1 cellular context compared by ENCODE assay signal in the genomic region with DNA sequence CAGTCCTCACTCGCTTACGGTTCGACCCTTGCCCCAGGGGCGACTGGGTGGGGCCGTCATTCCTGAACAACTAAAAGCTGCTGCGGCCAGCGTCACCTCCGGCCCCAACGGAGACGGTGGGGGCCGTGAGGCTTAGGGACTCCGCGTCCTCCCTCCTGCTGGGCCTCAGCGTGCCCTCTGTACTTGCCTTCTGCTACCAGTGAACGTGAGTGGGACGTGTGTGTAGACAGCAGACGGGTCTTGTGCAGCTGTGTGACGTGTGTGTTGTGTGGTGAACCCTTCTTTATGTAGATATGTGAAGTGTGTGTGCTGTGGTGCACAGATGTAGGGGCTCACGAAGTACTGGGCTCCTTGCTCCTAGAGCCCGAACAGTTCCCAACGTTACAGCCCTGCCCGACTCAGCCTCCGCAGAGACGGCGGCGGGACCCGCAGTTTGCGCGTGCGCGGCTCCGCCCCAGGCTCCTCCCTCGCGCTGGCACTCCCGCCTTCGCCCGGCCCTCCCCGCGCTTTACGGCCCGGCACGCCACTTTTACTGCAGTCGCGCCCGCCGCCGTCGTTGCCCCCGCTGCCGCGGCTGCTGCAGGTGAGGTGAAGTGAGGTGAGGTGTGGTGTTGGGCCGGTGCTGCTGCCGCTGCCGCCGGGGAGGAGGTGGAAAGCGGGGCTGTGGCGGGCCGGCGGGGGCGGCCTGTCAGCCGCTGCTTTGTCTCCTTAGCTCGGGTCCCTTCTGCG.
TF ChIP-seq lines count a peak whose summit lies in the region.

A gene (plus strand): TSS at position 535 of the 729 bp plus-strand sequence. CDS start 235 bp downstream, outside the sequence.

TF ChIP-seq in HepG2, 621 proteins besides CTCF, POLR2A, EP300 and RAD21 (continued from another document and continues in another):
- TF ChIP-seq, protein P1, sequence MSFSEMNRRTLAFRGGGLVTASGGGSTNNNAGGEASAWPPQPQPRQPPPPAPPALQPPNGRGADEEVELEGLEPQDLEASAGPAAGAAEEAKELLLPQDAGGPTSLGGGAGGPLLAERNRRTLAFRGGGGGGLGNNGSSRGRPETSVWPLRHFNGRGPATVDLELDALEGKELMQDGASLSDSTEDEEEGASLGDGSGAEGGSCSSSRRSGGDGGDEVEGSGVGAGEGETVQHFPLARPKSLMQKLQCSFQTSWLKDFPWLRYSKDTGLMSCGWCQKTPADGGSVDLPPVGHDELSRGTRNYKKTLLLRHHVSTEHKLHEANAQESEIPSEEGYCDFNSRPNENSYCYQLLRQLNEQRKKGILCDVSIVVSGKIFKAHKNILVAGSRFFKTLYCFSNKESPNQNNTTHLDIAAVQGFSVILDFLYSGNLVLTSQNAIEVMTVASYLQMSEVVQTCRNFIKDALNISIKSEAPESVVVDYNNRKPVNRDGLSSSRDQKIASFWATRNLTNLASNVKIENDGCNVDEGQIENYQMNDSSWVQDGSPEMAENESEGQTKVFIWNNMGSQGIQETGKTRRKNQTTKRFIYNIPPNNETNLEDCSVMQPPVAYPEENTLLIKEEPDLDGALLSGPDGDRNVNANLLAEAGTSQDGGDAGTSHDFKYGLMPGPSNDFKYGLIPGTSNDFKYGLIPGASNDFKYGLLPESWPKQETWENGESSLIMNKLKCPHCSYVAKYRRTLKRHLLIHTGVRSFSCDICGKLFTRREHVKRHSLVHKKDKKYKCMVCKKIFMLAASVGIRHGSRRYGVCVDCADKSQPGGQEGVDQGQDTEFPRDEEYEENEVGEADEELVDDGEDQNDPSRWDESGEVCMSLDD (CRISPR knock-in tag; IDR thresholded peaks at IDR 0.05; ENCODE audit: borderline replicate concordance): no peak
- peak; percentile 31; the same call in 1 of the 2 replicates for TF ChIP-seq GZF1 (CRISPR knock-in tag; IDR thresholded peaks at IDR 0.05)
- TF ChIP-seq, protein P2, sequence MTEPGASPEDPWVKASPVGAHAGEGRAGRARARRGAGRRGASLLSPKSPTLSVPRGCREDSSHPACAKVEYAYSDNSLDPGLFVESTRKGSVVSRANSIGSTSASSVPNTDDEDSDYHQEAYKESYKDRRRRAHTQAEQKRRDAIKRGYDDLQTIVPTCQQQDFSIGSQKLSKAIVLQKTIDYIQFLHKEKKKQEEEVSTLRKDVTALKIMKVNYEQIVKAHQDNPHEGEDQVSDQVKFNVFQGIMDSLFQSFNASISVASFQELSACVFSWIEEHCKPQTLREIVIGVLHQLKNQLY (CRISPR knock-in tag; IDR thresholded peaks at IDR 0.05): peak; percentile 8; the same call in 1 of the 2 replicates
- TF ChIP-seq, protein P3, sequence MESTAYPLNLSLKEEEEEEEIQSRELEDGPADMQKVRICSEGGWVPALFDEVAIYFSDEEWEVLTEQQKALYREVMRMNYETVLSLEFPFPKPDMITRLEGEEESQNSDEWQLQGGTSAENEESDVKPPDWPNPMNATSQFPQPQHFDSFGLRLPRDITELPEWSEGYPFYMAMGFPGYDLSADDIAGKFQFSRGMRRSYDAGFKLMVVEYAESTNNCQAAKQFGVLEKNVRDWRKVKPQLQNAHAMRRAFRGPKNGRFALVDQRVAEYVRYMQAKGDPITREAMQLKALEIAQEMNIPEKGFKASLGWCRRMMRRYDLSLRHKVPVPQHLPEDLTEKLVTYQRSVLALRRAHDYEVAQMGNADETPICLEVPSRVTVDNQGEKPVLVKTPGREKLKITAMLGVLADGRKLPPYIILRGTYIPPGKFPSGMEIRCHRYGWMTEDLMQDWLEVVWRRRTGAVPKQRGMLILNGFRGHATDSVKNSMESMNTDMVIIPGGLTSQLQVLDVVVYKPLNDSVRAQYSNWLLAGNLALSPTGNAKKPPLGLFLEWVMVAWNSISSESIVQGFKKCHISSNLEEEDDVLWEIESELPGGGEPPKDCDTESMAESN (CRISPR knock-in tag; conservative IDR thresholded peaks at IDR 0.05): peak; percentile 95
- peak; percentile 66 for TF ChIP-seq TAF15 (IDR thresholded peaks at IDR 0.05; ENCODE audit: low read depth, low read length, poor library complexity, severe bottlenecking)
- peak; percentile 95 for TF ChIP-seq ZNF598 (CRISPR knock-in tag; IDR thresholded peaks at IDR 0.05; ENCODE audit: borderline replicate concordance)
- TF ChIP-seq ZMYM4 (CRISPR knock-in tag; IDR thresholded peaks at IDR 0.05): peak; percentile 84
- no peak for TF ChIP-seq TBP (CRISPR knock-in tag; IDR thresholded peaks at IDR 0.05)
- peak; percentile 18; the same call in 1 of the 2 replicates for TF ChIP-seq NFATC3 (CRISPR knock-in tag; IDR thresholded peaks at IDR 0.05)
- TF ChIP-seq, protein P4, sequence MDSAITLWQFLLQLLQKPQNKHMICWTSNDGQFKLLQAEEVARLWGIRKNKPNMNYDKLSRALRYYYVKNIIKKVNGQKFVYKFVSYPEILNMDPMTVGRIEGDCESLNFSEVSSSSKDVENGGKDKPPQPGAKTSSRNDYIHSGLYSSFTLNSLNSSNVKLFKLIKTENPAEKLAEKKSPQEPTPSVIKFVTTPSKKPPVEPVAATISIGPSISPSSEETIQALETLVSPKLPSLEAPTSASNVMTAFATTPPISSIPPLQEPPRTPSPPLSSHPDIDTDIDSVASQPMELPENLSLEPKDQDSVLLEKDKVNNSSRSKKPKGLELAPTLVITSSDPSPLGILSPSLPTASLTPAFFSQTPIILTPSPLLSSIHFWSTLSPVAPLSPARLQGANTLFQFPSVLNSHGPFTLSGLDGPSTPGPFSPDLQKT (CRISPR knock-in tag; IDR thresholded peaks at IDR 0.05; ENCODE audit: borderline replicate concordance): no peak
- TF ChIP-seq ZNF749 (CRISPR knock-in tag; IDR thresholded peaks at IDR 0.05; ENCODE audit: borderline replicate concordance): no peak
- TF ChIP-seq, protein P5, sequence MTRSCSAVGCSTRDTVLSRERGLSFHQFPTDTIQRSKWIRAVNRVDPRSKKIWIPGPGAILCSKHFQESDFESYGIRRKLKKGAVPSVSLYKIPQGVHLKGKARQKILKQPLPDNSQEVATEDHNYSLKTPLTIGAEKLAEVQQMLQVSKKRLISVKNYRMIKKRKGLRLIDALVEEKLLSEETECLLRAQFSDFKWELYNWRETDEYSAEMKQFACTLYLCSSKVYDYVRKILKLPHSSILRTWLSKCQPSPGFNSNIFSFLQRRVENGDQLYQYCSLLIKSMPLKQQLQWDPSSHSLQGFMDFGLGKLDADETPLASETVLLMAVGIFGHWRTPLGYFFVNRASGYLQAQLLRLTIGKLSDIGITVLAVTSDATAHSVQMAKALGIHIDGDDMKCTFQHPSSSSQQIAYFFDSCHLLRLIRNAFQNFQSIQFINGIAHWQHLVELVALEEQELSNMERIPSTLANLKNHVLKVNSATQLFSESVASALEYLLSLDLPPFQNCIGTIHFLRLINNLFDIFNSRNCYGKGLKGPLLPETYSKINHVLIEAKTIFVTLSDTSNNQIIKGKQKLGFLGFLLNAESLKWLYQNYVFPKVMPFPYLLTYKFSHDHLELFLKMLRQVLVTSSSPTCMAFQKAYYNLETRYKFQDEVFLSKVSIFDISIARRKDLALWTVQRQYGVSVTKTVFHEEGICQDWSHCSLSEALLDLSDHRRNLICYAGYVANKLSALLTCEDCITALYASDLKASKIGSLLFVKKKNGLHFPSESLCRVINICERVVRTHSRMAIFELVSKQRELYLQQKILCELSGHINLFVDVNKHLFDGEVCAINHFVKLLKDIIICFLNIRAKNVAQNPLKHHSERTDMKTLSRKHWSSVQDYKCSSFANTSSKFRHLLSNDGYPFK (CRISPR knock-in tag; IDR thresholded peaks at IDR 0.05; ENCODE audit: borderline replicate concordance): peak; percentile 59; the same call in 1 of the 2 replicates
- TF ChIP-seq ZNF101 (CRISPR knock-in tag; IDR thresholded peaks at IDR 0.05; ENCODE audit: borderline replicate concordance, low read depth): no peak
- TF ChIP-seq, protein P6, sequence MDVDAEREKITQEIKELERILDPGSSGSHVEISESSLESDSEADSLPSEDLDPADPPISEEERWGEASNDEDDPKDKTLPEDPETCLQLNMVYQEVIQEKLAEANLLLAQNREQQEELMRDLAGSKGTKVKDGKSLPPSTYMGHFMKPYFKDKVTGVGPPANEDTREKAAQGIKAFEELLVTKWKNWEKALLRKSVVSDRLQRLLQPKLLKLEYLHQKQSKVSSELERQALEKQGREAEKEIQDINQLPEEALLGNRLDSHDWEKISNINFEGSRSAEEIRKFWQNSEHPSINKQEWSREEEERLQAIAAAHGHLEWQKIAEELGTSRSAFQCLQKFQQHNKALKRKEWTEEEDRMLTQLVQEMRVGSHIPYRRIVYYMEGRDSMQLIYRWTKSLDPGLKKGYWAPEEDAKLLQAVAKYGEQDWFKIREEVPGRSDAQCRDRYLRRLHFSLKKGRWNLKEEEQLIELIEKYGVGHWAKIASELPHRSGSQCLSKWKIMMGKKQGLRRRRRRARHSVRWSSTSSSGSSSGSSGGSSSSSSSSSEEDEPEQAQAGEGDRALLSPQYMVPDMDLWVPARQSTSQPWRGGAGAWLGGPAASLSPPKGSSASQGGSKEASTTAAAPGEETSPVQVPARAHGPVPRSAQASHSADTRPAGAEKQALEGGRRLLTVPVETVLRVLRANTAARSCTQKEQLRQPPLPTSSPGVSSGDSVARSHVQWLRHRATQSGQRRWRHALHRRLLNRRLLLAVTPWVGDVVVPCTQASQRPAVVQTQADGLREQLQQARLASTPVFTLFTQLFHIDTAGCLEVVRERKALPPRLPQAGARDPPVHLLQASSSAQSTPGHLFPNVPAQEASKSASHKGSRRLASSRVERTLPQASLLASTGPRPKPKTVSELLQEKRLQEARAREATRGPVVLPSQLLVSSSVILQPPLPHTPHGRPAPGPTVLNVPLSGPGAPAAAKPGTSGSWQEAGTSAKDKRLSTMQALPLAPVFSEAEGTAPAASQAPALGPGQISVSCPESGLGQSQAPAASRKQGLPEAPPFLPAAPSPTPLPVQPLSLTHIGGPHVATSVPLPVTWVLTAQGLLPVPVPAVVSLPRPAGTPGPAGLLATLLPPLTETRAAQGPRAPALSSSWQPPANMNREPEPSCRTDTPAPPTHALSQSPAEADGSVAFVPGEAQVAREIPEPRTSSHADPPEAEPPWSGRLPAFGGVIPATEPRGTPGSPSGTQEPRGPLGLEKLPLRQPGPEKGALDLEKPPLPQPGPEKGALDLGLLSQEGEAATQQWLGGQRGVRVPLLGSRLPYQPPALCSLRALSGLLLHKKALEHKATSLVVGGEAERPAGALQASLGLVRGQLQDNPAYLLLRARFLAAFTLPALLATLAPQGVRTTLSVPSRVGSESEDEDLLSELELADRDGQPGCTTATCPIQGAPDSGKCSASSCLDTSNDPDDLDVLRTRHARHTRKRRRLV (CRISPR knock-in tag; IDR thresholded peaks at IDR 0.05): peak; percentile 57
- peak; percentile 55; the same call in 1 of the 2 replicates for TF ChIP-seq ZNF766 (CRISPR knock-in tag; IDR thresholded peaks at IDR 0.05; ENCODE audit: borderline replicate concordance)
- TF ChIP-seq IKZF1 (IDR thresholded peaks at IDR 0.05): no peak
- TF ChIP-seq ZNF547 (CRISPR knock-in tag; IDR thresholded peaks at IDR 0.05): peak; percentile 54; the same call in 1 of the 2 replicates
- 0 out of 2 replicates have a peak, but pooled peaks have one; percentile 50 for TF ChIP-seq SNAPC2 (CRISPR knock-in tag; IDR thresholded peaks at IDR 0.05)
- TF ChIP-seq ZNF709 (CRISPR knock-in tag; IDR thresholded peaks at IDR 0.05): peak; percentile 86; the same call in 1 of the 2 replicates
- TF ChIP-seq ZFP62 (CRISPR knock-in tag; IDR thresholded peaks at IDR 0.05): no peak
- TF ChIP-seq, protein P7, sequence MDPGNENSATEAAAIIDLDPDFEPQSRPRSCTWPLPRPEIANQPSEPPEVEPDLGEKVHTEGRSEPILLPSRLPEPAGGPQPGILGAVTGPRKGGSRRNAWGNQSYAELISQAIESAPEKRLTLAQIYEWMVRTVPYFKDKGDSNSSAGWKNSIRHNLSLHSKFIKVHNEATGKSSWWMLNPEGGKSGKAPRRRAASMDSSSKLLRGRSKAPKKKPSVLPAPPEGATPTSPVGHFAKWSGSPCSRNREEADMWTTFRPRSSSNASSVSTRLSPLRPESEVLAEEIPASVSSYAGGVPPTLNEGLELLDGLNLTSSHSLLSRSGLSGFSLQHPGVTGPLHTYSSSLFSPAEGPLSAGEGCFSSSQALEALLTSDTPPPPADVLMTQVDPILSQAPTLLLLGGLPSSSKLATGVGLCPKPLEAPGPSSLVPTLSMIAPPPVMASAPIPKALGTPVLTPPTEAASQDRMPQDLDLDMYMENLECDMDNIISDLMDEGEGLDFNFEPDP (CRISPR knock-in tag; conservative IDR thresholded peaks at IDR 0.05): no peak
- TF ChIP-seq ATF1 (CRISPR knock-in tag; IDR thresholded peaks at IDR 0.05): no peak
- TF ChIP-seq, protein P8, sequence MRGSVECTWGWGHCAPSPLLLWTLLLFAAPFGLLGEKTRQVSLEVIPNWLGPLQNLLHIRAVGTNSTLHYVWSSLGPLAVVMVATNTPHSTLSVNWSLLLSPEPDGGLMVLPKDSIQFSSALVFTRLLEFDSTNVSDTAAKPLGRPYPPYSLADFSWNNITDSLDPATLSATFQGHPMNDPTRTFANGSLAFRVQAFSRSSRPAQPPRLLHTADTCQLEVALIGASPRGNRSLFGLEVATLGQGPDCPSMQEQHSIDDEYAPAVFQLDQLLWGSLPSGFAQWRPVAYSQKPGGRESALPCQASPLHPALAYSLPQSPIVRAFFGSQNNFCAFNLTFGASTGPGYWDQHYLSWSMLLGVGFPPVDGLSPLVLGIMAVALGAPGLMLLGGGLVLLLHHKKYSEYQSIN (CRISPR knock-in tag; IDR thresholded peaks at IDR 0.05; ENCODE audit: borderline replicate concordance): no peak
- peak; percentile 72; the same call in 1 of the 2 replicates for TF ChIP-seq JUND (CRISPR knock-in tag; IDR thresholded peaks at IDR 0.05)
- peak; percentile 76; the same call in 1 of the 2 replicates for TF ChIP-seq MTA1 (CRISPR knock-in tag; IDR thresholded peaks at IDR 0.05; ENCODE audit: borderline replicate concordance)
- TF ChIP-seq ZC3H4 (CRISPR knock-in tag; IDR thresholded peaks at IDR 0.05; ENCODE audit: borderline replicate concordance): peak; percentile 96
- no peak for TF ChIP-seq ZNF878 (CRISPR knock-in tag; IDR thresholded peaks at IDR 0.05)
- TF ChIP-seq ZNF652 (CRISPR knock-in tag; IDR thresholded peaks at IDR 0.05; ENCODE audit: borderline replicate concordance, low read depth): 0 out of 2 replicates have a peak, but pooled peaks have one; percentile 19
- no peak for TF ChIP-seq SP140L (CRISPR knock-in tag; IDR thresholded peaks at IDR 0.05; ENCODE audit: borderline replicate concordance)
- TF ChIP-seq, protein P9, sequence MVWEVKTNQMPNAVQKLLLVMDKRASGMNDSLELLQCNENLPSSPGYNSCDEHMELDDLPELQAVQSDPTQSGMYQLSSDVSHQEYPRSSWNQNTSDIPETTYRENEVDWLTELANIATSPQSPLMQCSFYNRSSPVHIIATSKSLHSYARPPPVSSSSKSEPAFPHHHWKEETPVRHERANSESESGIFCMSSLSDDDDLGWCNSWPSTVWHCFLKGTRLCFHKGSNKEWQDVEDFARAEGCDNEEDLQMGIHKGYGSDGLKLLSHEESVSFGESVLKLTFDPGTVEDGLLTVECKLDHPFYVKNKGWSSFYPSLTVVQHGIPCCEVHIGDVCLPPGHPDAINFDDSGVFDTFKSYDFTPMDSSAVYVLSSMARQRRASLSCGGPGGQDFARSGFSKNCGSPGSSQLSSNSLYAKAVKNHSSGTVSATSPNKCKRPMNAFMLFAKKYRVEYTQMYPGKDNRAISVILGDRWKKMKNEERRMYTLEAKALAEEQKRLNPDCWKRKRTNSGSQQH (CRISPR knock-in tag; IDR thresholded peaks at IDR 0.05; ENCODE audit: low read depth): peak; percentile 60; the same call in 1 of the 2 replicates
- TF ChIP-seq, protein P10, sequence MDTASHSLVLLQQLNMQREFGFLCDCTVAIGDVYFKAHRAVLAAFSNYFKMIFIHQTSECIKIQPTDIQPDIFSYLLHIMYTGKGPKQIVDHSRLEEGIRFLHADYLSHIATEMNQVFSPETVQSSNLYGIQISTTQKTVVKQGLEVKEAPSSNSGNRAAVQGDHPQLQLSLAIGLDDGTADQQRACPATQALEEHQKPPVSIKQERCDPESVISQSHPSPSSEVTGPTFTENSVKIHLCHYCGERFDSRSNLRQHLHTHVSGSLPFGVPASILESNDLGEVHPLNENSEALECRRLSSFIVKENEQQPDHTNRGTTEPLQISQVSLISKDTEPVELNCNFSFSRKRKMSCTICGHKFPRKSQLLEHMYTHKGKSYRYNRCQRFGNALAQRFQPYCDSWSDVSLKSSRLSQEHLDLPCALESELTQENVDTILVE (CRISPR knock-in tag; IDR thresholded peaks at IDR 0.05): peak; percentile 80
- TF ChIP-seq MYC (CRISPR knock-in tag; IDR thresholded peaks at IDR 0.05; ENCODE audit: borderline replicate concordance): peak; percentile 65
